6 cellular contexts compared by ENCODE assay signal in the genomic region with DNA sequence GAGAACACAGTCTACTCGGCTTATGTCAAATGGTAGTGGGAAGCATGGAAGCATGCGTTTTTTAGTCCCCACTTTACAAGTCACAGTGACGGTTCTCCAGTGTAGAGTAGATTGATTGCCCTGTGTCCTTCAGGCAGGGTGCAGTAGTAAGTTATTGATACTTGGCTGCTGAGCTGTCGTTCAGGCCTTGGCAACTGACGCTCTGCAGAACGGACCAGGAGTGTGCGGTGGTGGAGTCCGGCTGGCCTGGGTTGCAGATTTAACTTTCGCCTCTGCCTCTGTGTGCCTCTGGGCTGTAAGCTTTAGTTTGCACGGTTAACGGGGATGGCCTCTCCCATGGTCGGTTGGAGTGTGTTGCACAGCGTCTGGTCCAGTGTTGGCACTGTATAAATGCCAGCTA.
"Had no signal": no experiment of that assay in that cellular context is flagged by ENCODE, and none has a peak within 500 bp of the region (broad histone marks: within the 10 kb centered on the region; RNA-seq: fewer than 3 reads in every experiment).

No MANE protein-coding gene starts in this region.

- H3K4me3 Mint-ChIP-seq: GM23338 had no signal

- ATAC-seq: GM23338, K562 had no signal

- FAIRE-seq: HTR-8/SVneo, K562 had no signal

- H3K4me2 ChIP-seq: GM23338 had no signal

- H3K4me3 ChIP-seq: GM23338, K562 had no signal

- H3K27ac Mint-ChIP-seq: GM23338 had no signal

- DNase-seq: H7, HCEC 1CT, IMR-90 had no signal

- H2AFZ ChIP-seq: GM23338 had no signal
